Comparison of ENCODE assay signal across 8 cellular contexts in the genomic region with DNA sequence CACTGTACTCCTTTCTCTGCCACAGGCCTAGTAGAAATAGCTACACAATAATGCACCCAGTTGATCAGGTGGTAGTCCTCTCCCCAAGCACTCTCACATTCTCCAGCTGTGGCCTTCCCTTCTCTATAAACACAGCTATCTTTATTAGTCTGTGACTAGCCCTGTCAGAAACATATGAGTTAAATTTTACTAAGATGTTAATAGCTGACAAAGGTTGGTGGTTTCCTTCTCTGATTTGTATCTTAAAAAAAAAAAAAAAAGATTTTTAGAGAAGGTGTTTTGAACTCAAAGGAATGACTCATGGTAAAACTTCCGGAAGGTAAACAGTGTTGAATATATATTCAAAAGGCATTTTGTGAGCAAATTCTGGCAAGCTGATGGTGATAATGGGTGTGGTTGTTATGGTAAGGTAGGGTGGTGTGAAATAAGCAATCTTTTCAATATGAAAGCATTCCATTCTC.
A peak's percentile ranks its signal among the peaks of the same experiment; 100 is the strongest.
DNase-seq lines count a peak whose midpoint lies in the region; ATAC-seq and TF ChIP-seq lines count a peak whose summit lies in the region.

No MANE protein-coding gene starts in this region.

- H3K4me1 Mint-ChIP-seq in CD14-positive monocyte, result peaks cover 24% of the 10 kb centered on the region

- peak; percentile 84 for ATAC-seq in DND-41 (ENCODE audit: insufficient read depth, low read depth)
- ATAC-seq in GM21447 (IDR thresholded peaks at IDR 0.05; ENCODE audit: unreplicated experiment), result peak; percentile 62
- peak; percentile 37 for ATAC-seq in HG03565 (IDR thresholded peaks at IDR 0.05; ENCODE audit: unreplicated experiment)

- TF ChIP-seq CTCF in DND-41 (IDR thresholded peaks at IDR 0.05; ENCODE audit: borderline replicate concordance, extremely low read depth, low read length, poor library complexity, severe bottlenecking), result no peak
- TF ChIP-seq CTCF in CD14-positive monocyte (IDR thresholded peaks at IDR 0.05), result no peak

- H3K79me2 ChIP-seq in DND-41 (ENCODE audit: insufficient read depth, low read length), result no peaks in the 10 kb centered on the region

- H3K4me1 ChIP-seq in DND-41 (ENCODE audit: insufficient read depth, low read length), result peaks cover 22% of the 10 kb centered on the region

- H3K9me3 ChIP-seq in DND-41 (ENCODE audit: insufficient read depth, low read length, severe bottlenecking), result no peaks in the 10 kb centered on the region

- H2AFZ ChIP-seq in DND-41 (ENCODE audit: low read depth, low read length), result no peak overlapping the region

- intact Hi-C loops in CD14-positive monocyte (cut with micrococcal nuclease), result no loop called here
- intact Hi-C loops in posterior vena cava (cut with DNase I), result no loop called here

- H3K9me3 Mint-ChIP-seq in CD14-positive monocyte, result peaks cover 0 to 5% (median 0%) of the 10 kb centered on the region in 7 donors

- no peak overlapping the region for H3K4me3 Mint-ChIP-seq in CD14-positive monocyte

- H3K9ac ChIP-seq in DND-41 (ENCODE audit: low read depth, low read length), result no peak overlapping the region

- H3K27ac ChIP-seq in DND-41 (ENCODE audit: low read length), result peak overlapping the region; percentile 41

- H3K36me3 ChIP-seq in DND-41 (ENCODE audit: insufficient read depth, low read length), result no peaks in the 10 kb centered on the region

- DNase-seq in DND-41 (peak; percentile 35), occipital lobe (lab: John Stamatoyannopoulos, UW) (no peak), CD14-positive monocyte (ENCODE audit: low spot score) (no peak), posterior vena cava (ENCODE audit: low spot score) (no peak), GDM1 (lab: John Stamatoyannopoulos, UW) (no peak)
- DNase-seq in effector CD4-positive, alpha-beta T cell, result peak; percentile 8

- peaks cover 14 to 21% of the 10 kb centered on the region in 2 donors for H3K36me3 Mint-ChIP-seq in CD14-positive monocyte

- no peak overlapping the region for H3K4me3 ChIP-seq in DND-41 (ENCODE audit: low read depth in 1 of 2, low read length in 2 of 2)

- H3K27me3 Mint-ChIP-seq in CD14-positive monocyte (ENCODE audit: low read depth in 3 of 3), result peaks cover 0 to 2% (median 1%) of the 10 kb centered on the region in 3 donors

- no peaks in the 10 kb centered on the region for H3K27me3 ChIP-seq in DND-41 (ENCODE audit: insufficient read depth, low read length, poor library complexity)

- no peaks in the 10 kb centered on the region for H4K20me1 ChIP-seq in DND-41 (ENCODE audit: insufficient read depth, low read length)

- no peak overlapping the region for H3K4me2 ChIP-seq in DND-41 (ENCODE audit: insufficient read depth, low read length)

- no peak overlapping the region for H3K27ac Mint-ChIP-seq in CD14-positive monocyte

Comparison
In these comparisons a context has a peak if more than half of its experiments do, and no peak if none do; other contexts are left out.
1. DNase-seq: peak in DND-41 (single experiment) and effector CD4-positive, alpha-beta T cell (single experiment); none in occipital lobe (single experiment), CD14-positive monocyte (single experiment), posterior vena cava (single experiment) and GDM1 (single experiment).
2. Peak in every context shown above with its lines, with median percentiles within 50 percentile points of each other: ATAC-seq.